In genomic region chr1:219414250-219414649, GRCh38 we compare ENCODE assay signal across 1 cellular context.
TF ChIP-seq lines count a peak whose summit lies in the region.

No MANE protein-coding gene starts in this region.

TF ChIP-seq in HepG2, 621 proteins besides CTCF, POLR2A, EP300 and RAD21 (continued from another document and continues in another):
- TF ChIP-seq HNF1A (IDR thresholded peaks at IDR 0.05; ENCODE audit: low read depth) (peak; percentile 22; the same call in 1 of the 2 replicates), HNF1A (CRISPR knock-in tag; IDR thresholded peaks at IDR 0.05; ENCODE audit: borderline replicate concordance) (peak; percentile 26; the same call in 1 of the 2 replicates), ZNF775 (CRISPR knock-in tag; IDR thresholded peaks at IDR 0.05; ENCODE audit: borderline replicate concordance) (no peak), TEAD3 (CRISPR knock-in tag; optimal IDR thresholded peaks at IDR 0.05; ENCODE audit: borderline replicate concordance) (peak; percentile 75), ZMYM3 (CRISPR knock-in tag; IDR thresholded peaks at IDR 0.05) (no peak), ZNF790 (CRISPR knock-in tag; IDR thresholded peaks at IDR 0.05; ENCODE audit: borderline replicate concordance) (no peak), NRL (CRISPR knock-in tag; IDR thresholded peaks at IDR 0.05; ENCODE audit: borderline replicate concordance) (no peak), KLF15 (CRISPR knock-in tag; IDR thresholded peaks at IDR 0.05; ENCODE audit: borderline replicate concordance) (no peak), YEATS2 (CRISPR knock-in tag; IDR thresholded peaks at IDR 0.05; ENCODE audit: borderline replicate concordance) (no peak), ATF7 (IDR thresholded peaks at IDR 0.05) (no peak), ATF7 (CRISPR knock-in tag; IDR thresholded peaks at IDR 0.05) (no peak), PLRG1 (conservative IDR thresholded peaks at IDR 0.05) (no peak), RNF2 (conservative IDR thresholded peaks at IDR 0.05; ENCODE audit: low read depth) (no peak), NR1H2 (CRISPR knock-in tag; IDR thresholded peaks at IDR 0.05; ENCODE audit: borderline replicate concordance, low read depth) (no peak), ZNF577 (CRISPR knock-in tag; IDR thresholded peaks at IDR 0.05; ENCODE audit: borderline replicate concordance, low read depth) (no peak), ZFP1 (CRISPR knock-in tag; IDR thresholded peaks at IDR 0.05) (no peak), SALL1 (CRISPR knock-in tag; IDR thresholded peaks at IDR 0.05) (no peak), ZNF713 (CRISPR knock-in tag; IDR thresholded peaks at IDR 0.05) (no peak), ZMYM4 (CRISPR knock-in tag; IDR thresholded peaks at IDR 0.05) (peak; percentile 49; the same call in 1 of the 2 replicates), MAFG (CRISPR knock-in tag; IDR thresholded peaks at IDR 0.05) (no peak), SOX6 (IDR thresholded peaks at IDR 0.05) (no peak), SOX6 (CRISPR knock-in tag; IDR thresholded peaks at IDR 0.05) (peak; percentile 92), ZNF644 (CRISPR knock-in tag; IDR thresholded peaks at IDR 0.05; ENCODE audit: low read depth) (0 out of 2 replicates have a peak, but pooled peaks have one; percentile 38), ARHGAP35 (CRISPR knock-in tag; IDR thresholded peaks at IDR 0.05; ENCODE audit: borderline replicate concordance) (no peak), ZNF230 (CRISPR knock-in tag; IDR thresholded peaks at IDR 0.05) (no peak), BHLHE40 (IDR thresholded peaks at IDR 0.05; ENCODE audit: low read length) (no peak), ATM (IDR thresholded peaks at IDR 0.05; ENCODE audit: borderline replicate concordance) (no peak), TBP (CRISPR knock-in tag; IDR thresholded peaks at IDR 0.05) (no peak), ZNF891 (CRISPR knock-in tag; IDR thresholded peaks at IDR 0.05) (no peak), NFE2 (CRISPR knock-in tag; IDR thresholded peaks at IDR 0.05) (no peak), TIGD3 (CRISPR knock-in tag; IDR thresholded peaks at IDR 0.05; ENCODE audit: borderline replicate concordance) (no peak), KDM2A (CRISPR knock-in tag; IDR thresholded peaks at IDR 0.05; ENCODE audit: borderline replicate concordance, low read depth) (no peak), REPIN1 (CRISPR knock-in tag; IDR thresholded peaks at IDR 0.05; ENCODE audit: borderline replicate concordance, low read depth) (no peak)
- TF ChIP-seq, protein P1, sequence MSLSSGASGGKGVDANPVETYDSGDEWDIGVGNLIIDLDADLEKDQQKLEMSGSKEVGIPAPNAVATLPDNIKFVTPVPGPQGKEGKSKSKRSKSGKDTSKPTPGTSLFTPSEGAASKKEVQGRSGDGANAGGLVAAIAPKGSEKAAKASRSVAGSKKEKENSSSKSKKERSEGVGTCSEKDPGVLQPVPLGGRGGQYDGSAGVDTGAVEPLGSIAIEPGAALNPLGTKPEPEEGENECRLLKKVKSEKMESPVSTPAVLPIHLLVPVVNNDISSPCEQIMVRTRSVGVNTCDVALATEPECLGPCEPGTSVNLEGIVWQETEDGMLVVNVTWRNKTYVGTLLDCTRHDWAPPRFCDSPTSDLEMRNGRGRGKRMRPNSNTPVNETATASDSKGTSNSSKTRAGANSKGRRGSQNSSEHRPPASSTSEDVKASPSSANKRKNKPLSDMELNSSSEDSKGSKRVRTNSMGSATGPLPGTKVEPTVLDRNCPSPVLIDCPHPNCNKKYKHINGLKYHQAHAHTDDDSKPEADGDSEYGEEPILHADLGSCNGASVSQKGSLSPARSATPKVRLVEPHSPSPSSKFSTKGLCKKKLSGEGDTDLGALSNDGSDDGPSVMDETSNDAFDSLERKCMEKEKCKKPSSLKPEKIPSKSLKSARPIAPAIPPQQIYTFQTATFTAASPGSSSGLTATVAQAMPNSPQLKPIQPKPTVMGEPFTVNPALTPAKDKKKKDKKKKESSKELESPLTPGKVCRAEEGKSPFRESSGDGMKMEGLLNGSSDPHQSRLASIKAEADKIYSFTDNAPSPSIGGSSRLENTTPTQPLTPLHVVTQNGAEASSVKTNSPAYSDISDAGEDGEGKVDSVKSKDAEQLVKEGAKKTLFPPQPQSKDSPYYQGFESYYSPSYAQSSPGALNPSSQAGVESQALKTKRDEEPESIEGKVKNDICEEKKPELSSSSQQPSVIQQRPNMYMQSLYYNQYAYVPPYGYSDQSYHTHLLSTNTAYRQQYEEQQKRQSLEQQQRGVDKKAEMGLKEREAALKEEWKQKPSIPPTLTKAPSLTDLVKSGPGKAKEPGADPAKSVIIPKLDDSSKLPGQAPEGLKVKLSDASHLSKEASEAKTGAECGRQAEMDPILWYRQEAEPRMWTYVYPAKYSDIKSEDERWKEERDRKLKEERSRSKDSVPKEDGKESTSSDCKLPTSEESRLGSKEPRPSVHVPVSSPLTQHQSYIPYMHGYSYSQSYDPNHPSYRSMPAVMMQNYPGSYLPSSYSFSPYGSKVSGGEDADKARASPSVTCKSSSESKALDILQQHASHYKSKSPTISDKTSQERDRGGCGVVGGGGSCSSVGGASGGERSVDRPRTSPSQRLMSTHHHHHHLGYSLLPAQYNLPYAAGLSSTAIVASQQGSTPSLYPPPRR (CRISPR knock-in tag; IDR thresholded peaks at IDR 0.05; ENCODE audit: borderline replicate concordance) = peak; percentile 72; the same call in 1 of the 2 replicates
- TF ChIP-seq, protein P2, sequence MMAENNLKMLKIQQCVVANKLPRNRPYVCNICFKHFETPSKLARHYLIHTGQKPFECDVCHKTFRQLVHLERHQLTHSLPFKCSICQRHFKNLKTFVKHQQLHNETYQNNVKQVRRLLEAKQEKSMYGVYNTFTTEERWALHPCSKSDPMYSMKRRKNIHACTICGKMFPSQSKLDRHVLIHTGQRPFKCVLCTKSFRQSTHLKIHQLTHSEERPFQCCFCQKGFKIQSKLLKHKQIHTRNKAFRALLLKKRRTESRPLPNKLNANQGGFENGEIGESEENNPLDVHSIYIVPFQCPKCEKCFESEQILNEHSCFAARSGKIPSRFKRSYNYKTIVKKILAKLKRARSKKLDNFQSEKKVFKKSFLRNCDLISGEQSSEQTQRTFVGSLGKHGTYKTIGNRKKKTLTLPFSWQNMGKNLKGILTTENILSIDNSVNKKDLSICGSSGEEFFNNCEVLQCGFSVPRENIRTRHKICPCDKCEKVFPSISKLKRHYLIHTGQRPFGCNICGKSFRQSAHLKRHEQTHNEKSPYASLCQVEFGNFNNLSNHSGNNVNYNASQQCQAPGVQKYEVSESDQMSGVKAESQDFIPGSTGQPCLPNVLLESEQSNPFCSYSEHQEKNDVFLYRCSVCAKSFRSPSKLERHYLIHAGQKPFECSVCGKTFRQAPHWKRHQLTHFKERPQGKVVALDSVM (CRISPR knock-in tag; IDR thresholded peaks at IDR 0.05) = no peak
- TF ChIP-seq, protein P3, sequence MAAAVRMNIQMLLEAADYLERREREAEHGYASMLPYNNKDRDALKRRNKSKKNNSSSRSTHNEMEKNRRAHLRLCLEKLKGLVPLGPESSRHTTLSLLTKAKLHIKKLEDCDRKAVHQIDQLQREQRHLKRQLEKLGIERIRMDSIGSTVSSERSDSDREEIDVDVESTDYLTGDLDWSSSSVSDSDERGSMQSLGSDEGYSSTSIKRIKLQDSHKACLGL (CRISPR knock-in tag; IDR thresholded peaks at IDR 0.05) = no peak
- TF ChIP-seq, protein P4, sequence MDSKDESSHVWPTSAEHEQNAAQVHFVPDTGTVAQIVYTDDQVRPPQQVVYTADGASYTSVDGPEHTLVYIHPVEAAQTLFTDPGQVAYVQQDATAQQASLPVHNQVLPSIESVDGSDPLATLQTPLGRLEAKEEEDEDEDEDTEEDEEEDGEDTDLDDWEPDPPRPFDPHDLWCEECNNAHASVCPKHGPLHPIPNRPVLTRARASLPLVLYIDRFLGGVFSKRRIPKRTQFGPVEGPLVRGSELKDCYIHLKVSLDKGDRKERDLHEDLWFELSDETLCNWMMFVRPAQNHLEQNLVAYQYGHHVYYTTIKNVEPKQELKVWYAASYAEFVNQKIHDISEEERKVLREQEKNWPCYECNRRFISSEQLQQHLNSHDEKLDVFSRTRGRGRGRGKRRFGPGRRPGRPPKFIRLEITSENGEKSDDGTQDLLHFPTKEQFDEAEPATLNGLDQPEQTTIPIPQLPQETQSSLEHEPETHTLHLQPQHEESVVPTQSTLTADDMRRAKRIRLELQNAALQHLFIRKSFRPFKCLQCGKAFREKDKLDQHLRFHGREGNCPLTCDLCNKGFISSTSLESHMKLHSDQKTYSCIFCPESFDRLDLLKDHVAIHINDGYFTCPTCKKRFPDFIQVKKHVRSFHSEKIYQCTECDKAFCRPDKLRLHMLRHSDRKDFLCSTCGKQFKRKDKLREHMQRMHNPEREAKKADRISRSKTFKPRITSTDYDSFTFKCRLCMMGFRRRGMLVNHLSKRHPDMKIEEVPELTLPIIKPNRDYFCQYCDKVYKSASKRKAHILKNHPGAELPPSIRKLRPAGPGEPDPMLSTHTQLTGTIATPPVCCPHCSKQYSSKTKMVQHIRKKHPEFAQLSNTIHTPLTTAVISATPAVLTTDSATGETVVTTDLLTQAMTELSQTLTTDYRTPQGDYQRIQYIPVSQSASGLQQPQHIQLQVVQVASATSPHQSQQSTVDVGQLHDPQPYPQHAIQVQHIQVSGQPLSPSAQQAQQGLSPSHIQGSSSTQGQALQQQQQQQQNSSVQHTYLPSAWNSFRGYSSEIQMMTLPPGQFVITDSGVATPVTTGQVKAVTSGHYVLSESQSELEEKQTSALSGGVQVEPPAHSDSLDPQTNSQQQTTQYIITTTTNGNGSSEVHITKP (CRISPR knock-in tag; IDR thresholded peaks at IDR 0.05; ENCODE audit: low read depth) = no peak
- TF ChIP-seq, protein P5, sequence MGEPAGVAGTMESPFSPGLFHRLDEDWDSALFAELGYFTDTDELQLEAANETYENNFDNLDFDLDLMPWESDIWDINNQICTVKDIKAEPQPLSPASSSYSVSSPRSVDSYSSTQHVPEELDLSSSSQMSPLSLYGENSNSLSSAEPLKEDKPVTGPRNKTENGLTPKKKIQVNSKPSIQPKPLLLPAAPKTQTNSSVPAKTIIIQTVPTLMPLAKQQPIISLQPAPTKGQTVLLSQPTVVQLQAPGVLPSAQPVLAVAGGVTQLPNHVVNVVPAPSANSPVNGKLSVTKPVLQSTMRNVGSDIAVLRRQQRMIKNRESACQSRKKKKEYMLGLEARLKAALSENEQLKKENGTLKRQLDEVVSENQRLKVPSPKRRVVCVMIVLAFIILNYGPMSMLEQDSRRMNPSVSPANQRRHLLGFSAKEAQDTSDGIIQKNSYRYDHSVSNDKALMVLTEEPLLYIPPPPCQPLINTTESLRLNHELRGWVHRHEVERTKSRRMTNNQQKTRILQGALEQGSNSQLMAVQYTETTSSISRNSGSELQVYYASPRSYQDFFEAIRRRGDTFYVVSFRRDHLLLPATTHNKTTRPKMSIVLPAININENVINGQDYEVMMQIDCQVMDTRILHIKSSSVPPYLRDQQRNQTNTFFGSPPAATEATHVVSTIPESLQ (CRISPR knock-in tag; conservative IDR thresholded peaks at IDR 0.05) = no peak
- TF ChIP-seq, protein P6, sequence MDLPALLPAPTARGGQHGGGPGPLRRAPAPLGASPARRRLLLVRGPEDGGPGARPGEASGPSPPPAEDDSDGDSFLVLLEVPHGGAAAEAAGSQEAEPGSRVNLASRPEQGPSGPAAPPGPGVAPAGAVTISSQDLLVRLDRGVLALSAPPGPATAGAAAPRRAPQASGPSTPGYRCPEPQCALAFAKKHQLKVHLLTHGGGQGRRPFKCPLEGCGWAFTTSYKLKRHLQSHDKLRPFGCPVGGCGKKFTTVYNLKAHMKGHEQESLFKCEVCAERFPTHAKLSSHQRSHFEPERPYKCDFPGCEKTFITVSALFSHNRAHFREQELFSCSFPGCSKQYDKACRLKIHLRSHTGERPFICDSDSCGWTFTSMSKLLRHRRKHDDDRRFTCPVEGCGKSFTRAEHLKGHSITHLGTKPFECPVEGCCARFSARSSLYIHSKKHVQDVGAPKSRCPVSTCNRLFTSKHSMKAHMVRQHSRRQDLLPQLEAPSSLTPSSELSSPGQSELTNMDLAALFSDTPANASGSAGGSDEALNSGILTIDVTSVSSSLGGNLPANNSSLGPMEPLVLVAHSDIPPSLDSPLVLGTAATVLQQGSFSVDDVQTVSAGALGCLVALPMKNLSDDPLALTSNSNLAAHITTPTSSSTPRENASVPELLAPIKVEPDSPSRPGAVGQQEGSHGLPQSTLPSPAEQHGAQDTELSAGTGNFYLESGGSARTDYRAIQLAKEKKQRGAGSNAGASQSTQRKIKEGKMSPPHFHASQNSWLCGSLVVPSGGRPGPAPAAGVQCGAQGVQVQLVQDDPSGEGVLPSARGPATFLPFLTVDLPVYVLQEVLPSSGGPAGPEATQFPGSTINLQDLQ (CRISPR knock-in tag; IDR thresholded peaks at IDR 0.05) = no peak
- TF ChIP-seq, protein P7, sequence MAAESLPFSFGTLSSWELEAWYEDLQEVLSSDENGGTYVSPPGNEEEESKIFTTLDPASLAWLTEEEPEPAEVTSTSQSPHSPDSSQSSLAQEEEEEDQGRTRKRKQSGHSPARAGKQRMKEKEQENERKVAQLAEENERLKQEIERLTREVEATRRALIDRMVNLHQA (CRISPR knock-in tag; IDR thresholded peaks at IDR 0.05) = no peak
